9 cellular contexts compared by ENCODE assay signal in the genomic region with DNA sequence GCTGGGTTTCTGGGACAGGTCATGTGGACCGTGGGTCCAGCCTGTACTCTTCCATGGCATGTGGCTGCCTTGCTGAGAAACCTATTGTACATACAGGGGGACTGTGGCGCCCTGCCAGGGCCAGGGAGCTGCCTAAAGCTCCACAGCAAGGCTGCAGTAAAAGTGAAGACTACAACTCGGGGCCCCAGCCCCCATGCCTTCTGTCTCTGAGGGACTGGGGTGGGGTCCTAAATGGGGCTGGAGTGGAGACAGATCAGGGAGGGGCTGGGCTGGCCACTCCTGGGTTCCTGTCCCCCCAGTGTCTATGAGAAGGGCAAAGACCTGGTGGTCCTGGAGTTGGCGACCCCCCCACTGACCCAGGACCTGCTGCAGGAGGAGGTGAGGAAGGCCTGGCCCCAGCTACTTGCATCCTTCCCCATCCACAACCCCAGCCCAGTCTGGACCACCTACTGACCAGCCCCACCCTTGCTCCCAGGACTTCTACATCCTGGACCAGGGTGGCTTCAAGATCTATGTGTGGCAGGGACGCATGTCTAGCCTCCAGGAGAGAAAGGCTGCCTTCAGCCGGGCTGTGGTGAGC. TPM values are rescaled to one million over a fixed set of nuclear protein-coding genes. Genes with fewer than 3 reads are reported as not detected.
DNase-seq lines count a peak whose midpoint lies in the region; ATAC-seq and TF ChIP-seq lines count a peak whose summit lies in the region.
"Had no signal": no experiment of that assay in that cellular context is flagged by ENCODE, and none has a peak within 500 bp of the region (broad histone marks: within the 10 kb centered on the region; RNA-seq: fewer than 3 reads in every experiment).

No MANE protein-coding gene starts in this region.

- ATAC-seq in stimulated activated naive CD8-positive, alpha-beta T cell treated with anti-CD3 and anti-CD28 coated beads, Interleukin-15, Interleukin-2, amounts not matched to agents 100 U/mL and 50 U/mL, for 24 hours: no peak

- H3K36me3 ChIP-seq in effector memory CD4-positive, alpha-beta T cell (ENCODE audit: control insufficient read depth, insufficient read depth, low read length): peaks cover 25% of the 10 kb centered on the region
- peaks cover 4 to 9% of the 10 kb centered on the region in 2 donors for H3K36me3 ChIP-seq in vagina

- H3K4me3 ChIP-seq in effector memory CD4-positive, alpha-beta T cell (ENCODE audit: insufficient read depth, low read depth, low read length, poor library complexity, severe bottlenecking): peak overlapping the region; percentile 32
- peak overlapping the region; percentile 47 to 65 for H3K4me3 ChIP-seq in vagina

- H3K27ac Mint-ChIP-seq in stimulated activated naive CD8-positive, alpha-beta T cell treated with anti-CD3 and anti-CD28 coated beads, Interleukin-15, Interleukin-2, amounts not matched to agents 100 ng/mL and 50 ng/mL, for 24 hours: peak overlapping the region; percentile 94
- H3K27ac Mint-ChIP-seq in neural crest cell (ENCODE audit: unreplicated experiment): no peak overlapping the region

- H3K36me3 Mint-ChIP-seq in stimulated activated naive CD8-positive, alpha-beta T cell treated with anti-CD3 and anti-CD28 coated beads, Interleukin-15, Interleukin-2, amounts not matched to agents 100 ng/mL and 50 ng/mL, for 24 hours (ENCODE audit: low read depth): peaks cover 17% of the 10 kb centered on the region
- H3K36me3 Mint-ChIP-seq in neural crest cell (ENCODE audit: low read depth): no peaks in the 10 kb centered on the region

- H3K27ac ChIP-seq in effector memory CD4-positive, alpha-beta T cell (ENCODE audit: insufficient read depth, low read length, poor library complexity, severe bottlenecking): peak overlapping the region; percentile 86
- H3K27ac ChIP-seq in vagina: peak overlapping the region; percentile 92

- H3K9me3 Mint-ChIP-seq in stimulated activated naive CD8-positive, alpha-beta T cell treated with anti-CD3 and anti-CD28 coated beads, Interleukin-15, Interleukin-2, amounts not matched to agents 100 ng/mL and 50 ng/mL, for 24 hours: no peaks in the 10 kb centered on the region
- H3K9me3 Mint-ChIP-seq in neural crest cell: no peaks in the 10 kb centered on the region

- TF ChIP-seq POLR2A in vagina (IDR thresholded peaks at IDR 0.05): no peak

- intact Hi-C loops in vagina (cut with DNase I): no loop called here

- H3K9me3 ChIP-seq in effector memory CD4-positive, alpha-beta T cell (ENCODE audit: control insufficient read depth, low read length): no peaks in the 10 kb centered on the region
- no peaks in the 10 kb centered on the region for H3K9me3 ChIP-seq in vagina

- H3K27me3 Mint-ChIP-seq in stimulated activated naive CD8-positive, alpha-beta T cell treated with anti-CD3 and anti-CD28 coated beads, Interleukin-15, Interleukin-2, amounts not matched to agents 100 ng/mL and 50 ng/mL, for 24 hours: no peaks in the 10 kb centered on the region
- H3K27me3 Mint-ChIP-seq in neural crest cell (ENCODE audit: low read depth): no peaks in the 10 kb centered on the region

- peak overlapping the region; percentile 78 for H3K4me3 Mint-ChIP-seq in stimulated activated naive CD8-positive, alpha-beta T cell treated with anti-CD3 and anti-CD28 coated beads, Interleukin-15, Interleukin-2, amounts not matched to agents 100 ng/mL and 50 ng/mL, for 24 hours
- H3K4me3 Mint-ChIP-seq in neural crest cell: peak overlapping the region; percentile 66

- peaks cover 58% of the 10 kb centered on the region for H3K4me1 Mint-ChIP-seq in stimulated activated naive CD8-positive, alpha-beta T cell treated with anti-CD3 and anti-CD28 coated beads, Interleukin-15, Interleukin-2, amounts not matched to agents 100 ng/mL and 50 ng/mL, for 24 hours (ENCODE audit: low read depth)
- peaks cover 54% of the 10 kb centered on the region for H3K4me1 Mint-ChIP-seq in neural crest cell

- TF ChIP-seq CTCF in neural crest cell (conservative IDR thresholded peaks at IDR 0.05) (no peak), vagina (IDR thresholded peaks at IDR 0.05) (no peak)

- no peaks in the 10 kb centered on the region for H3K27me3 ChIP-seq in effector memory CD4-positive, alpha-beta T cell (replicated peaks; ENCODE audit: control insufficient read depth, insufficient read depth, low read length, poor library complexity, severe bottlenecking)
- no peaks in the 10 kb centered on the region for H3K27me3 ChIP-seq in vagina

- no peak for DNase-seq in stimulated activated naive CD8-positive, alpha-beta T cell treated with anti-CD3 and anti-CD28 coated beads, Interleukin-15, Interleukin-2, amounts not matched to agents 100 U/mL and 50 U/mL, for 24 hours
- no peak for DNase-seq in effector memory CD4-positive, alpha-beta T cell
- DNase-seq in neural crest cell (ENCODE audit: low read depth, low spot score) (no peak), vagina (ENCODE audit: extremely low spot score in 2 of 2) (no peak), H4 (ENCODE audit: low spot score) (no peak), activated gamma-delta T cell (lab: John Stamatoyannopoulos, UW) (no peak), midbrain (lab: John Stamatoyannopoulos, UW) (no peak)
- DNase-seq: NCI-H1417 had no signal

- H3K4me1 ChIP-seq in effector memory CD4-positive, alpha-beta T cell (ENCODE audit: control insufficient read depth, insufficient read depth, low read length, poor library complexity, severe bottlenecking): peaks cover 56% of the 10 kb centered on the region
- H3K4me1 ChIP-seq in vagina: peaks cover 37% of the 10 kb centered on the region

RNA-seq across cellular contexts. Expression of a gene that starts 7.3 kb away (rescaled TPM):
- total RNA-seq in neural crest cell (4.9 and 6.2 TPM in 2 replicates), vagina (7.9 TPM)
- not detected in 2 replicates for total RNA-seq in H4 (2014; rRNA removed; shearing (Covaris generic))

RNA-seq across cellular contexts. Expression of a gene that starts 31.6 kb away (rescaled TPM):
- 36.9 and 37.2 TPM in 2 replicates for total RNA-seq in neural crest cell
- 68.5 TPM for total RNA-seq in vagina
- total RNA-seq in H4 (2014; rRNA removed; shearing (Covaris generic)): 2.7 and 7.6 TPM in 2 replicates

RNA-seq across cellular contexts. Expression of a gene that starts 41.1 kb away (rescaled TPM):
- 1.1 and 1.3 TPM in 2 replicates for total RNA-seq in neural crest cell
- total RNA-seq in vagina: 0.25 TPM
- total RNA-seq in H4 (2014; rRNA removed; shearing (Covaris generic)): 0.10 TPM in 1 of 2 replicates, not detected in the other
